9 cellular contexts compared by ENCODE assay signal in the genomic region with DNA sequence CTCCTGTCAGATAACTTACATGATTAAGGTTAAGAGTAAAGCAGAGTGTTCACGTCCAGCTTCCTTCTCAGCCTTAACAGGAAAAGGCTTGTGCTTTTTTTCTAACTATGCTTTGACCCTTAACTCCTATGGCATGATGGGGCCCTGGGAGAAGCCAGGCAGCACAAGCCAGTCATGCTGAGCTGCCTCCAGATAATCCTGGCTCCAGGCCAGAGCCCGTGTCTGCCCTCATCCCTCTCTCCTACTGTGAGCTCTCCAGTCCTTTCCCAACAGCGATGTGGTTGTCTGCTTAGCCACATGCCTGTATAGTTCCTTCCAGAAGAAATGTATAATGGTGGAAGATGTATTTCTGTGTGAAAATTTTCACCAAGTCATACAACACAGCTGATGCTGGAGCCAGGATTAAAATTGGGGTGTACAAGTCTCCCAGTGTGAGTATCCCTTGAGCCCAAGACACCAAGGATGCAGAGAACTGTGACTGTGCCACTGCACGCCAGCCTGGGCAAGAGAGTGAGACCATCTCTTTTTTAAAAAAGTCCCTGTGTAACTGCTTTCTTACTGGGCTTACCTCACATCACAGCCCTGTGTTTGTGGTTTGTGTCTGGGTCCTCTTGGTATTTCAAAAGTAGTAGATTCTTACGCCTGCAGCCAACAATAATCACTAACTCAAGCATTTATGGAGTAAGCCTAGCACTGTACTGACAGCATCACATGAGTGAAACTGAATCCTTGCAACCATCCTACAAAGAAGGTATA. TPM values are rescaled to one million over a fixed set of nuclear protein-coding genes. Genes with fewer than 3 reads are reported as not detected.
DNase-seq lines count a peak whose midpoint lies in the region; ATAC-seq and TF ChIP-seq lines count a peak whose summit lies in the region.
"Had no signal": no experiment of that assay in that cellular context is flagged by ENCODE, and none has a peak within 500 bp of the region (broad histone marks: within the 10 kb centered on the region; RNA-seq: fewer than 3 reads in every experiment).

No MANE protein-coding gene starts in this region.

- POLR2A ChIA-PET in MCF 10A (lab: Yijun Ruan, JAX), result interaction anchor here (0.7 to 1.1 kb wide), 4 partner anchors 8 to 519 kb away, joined by 3 to 8 read pairs (median 4); no protein-coding TSS in a partner anchor

- peak overlapping the region; percentile 70 for H3K27ac Mint-ChIP-seq in stimulated activated memory B cell treated with anti-CD40 and anti-IgM and Interleukin-4, amounts not matched to agents 10 μg/mL and 1 μg/mL and 100 μg/mL, for 72 hours
- no peak overlapping the region for H3K27ac Mint-ChIP-seq in glutamatergic neuron (ENCODE audit: unreplicated experiment)
- H3K27ac Mint-ChIP-seq in MCF 10A (ENCODE audit: low read depth, unreplicated experiment), result no peak overlapping the region

- no peaks in the 10 kb centered on the region for H3K27me3 Mint-ChIP-seq in stimulated activated memory B cell treated with anti-CD40 and anti-IgM and Interleukin-4, amounts not matched to agents 10 μg/mL and 1 μg/mL and 100 μg/mL, for 72 hours
- H3K27me3 Mint-ChIP-seq in glutamatergic neuron (ENCODE audit: unreplicated experiment), result no peaks in the 10 kb centered on the region
- no peaks in the 10 kb centered on the region for H3K27me3 Mint-ChIP-seq in MCF 10A (ENCODE audit: insufficient read depth, unreplicated experiment)

- peak overlapping the region; percentile 17 for H3K9ac ChIP-seq in adipocyte (ENCODE audit: low read length)

- CTCF ChIA-PET in MCF 10A (lab: Yijun Ruan, JAX), result interaction anchor here (0.7 to 1.3 kb wide), 2 partner anchors 9 to 84 kb away, joined by 3 to 4 read pairs; no protein-coding TSS in a partner anchor

- H3K4me1 ChIP-seq in adipocyte (ENCODE audit: control insufficient read depth, insufficient read depth, low read length), result peaks cover 23% of the 10 kb centered on the region

- ATAC-seq in left ventricle myocardium superior, result peak; percentile 91
- peak; percentile 34 for ATAC-seq in stimulated activated memory B cell treated with anti-CD40 and anti-IgM and Interleukin-4, amounts not matched to agents 10 μg/mL and 1 μg/mL and 100 μg/mL, for 72 hours

- H3K4me3 ChIP-seq in adipocyte (ENCODE audit: low read length), result peak overlapping the region; percentile 26

- H3K4me3 Mint-ChIP-seq in stimulated activated memory B cell treated with anti-CD40 and anti-IgM and Interleukin-4, amounts not matched to agents 10 μg/mL and 1 μg/mL and 100 μg/mL, for 72 hours, result no peak overlapping the region
- H3K4me3 Mint-ChIP-seq in glutamatergic neuron (ENCODE audit: unreplicated experiment) (no peak overlapping the region), MCF 10A (ENCODE audit: unreplicated experiment) (no peak overlapping the region)

- no peaks in the 10 kb centered on the region for H3K27me3 ChIP-seq in adipocyte (replicated peaks; ENCODE audit: control insufficient read depth, insufficient read depth, low read length)

- H3K9me3 ChIP-seq in adipocyte (ENCODE audit: control insufficient read depth, low read length), result no peaks in the 10 kb centered on the region

- intact Hi-C loops in left ventricle myocardium superior (cut with micrococcal nuclease), result no loop called here
- intact Hi-C loops in MCF 10A (cut with micrococcal nuclease), result no loop called here

- peaks cover 25% of the 10 kb centered on the region for H3K4me1 Mint-ChIP-seq in stimulated activated memory B cell treated with anti-CD40 and anti-IgM and Interleukin-4, amounts not matched to agents 10 μg/mL and 1 μg/mL and 100 μg/mL, for 72 hours
- H3K4me1 Mint-ChIP-seq in glutamatergic neuron (ENCODE audit: low read depth, unreplicated experiment) (no peaks in the 10 kb centered on the region), MCF 10A (ENCODE audit: insufficient read depth, unreplicated experiment) (no peaks in the 10 kb centered on the region)

- peaks cover 40% of the 10 kb centered on the region for H3K36me3 ChIP-seq in adipocyte (ENCODE audit: control insufficient read depth, insufficient read depth, low read length, severe bottlenecking)

- H3K36me3 Mint-ChIP-seq in stimulated activated memory B cell treated with anti-CD40 and anti-IgM and Interleukin-4, amounts not matched to agents 10 μg/mL and 1 μg/mL and 100 μg/mL, for 72 hours, result peaks cover 55% of the 10 kb centered on the region
- H3K36me3 Mint-ChIP-seq in glutamatergic neuron (ENCODE audit: unreplicated experiment) (no peaks in the 10 kb centered on the region), MCF 10A (ENCODE audit: insufficient read depth, unreplicated experiment) (peaks cover 70% of the 10 kb centered on the region)

- no TSS peak for BruUV-seq in MCF 10A (replicated peaks; lab: Mats Ljungman, UMichigan)

- no peaks in the 10 kb centered on the region for H3K9me3 Mint-ChIP-seq in stimulated activated memory B cell treated with anti-CD40 and anti-IgM and Interleukin-4, amounts not matched to agents 10 μg/mL and 1 μg/mL and 100 μg/mL, for 72 hours
- H3K9me3 Mint-ChIP-seq in glutamatergic neuron (ENCODE audit: unreplicated experiment) (peaks cover 4% of the 10 kb centered on the region), MCF 10A (ENCODE audit: unreplicated experiment) (no peaks in the 10 kb centered on the region)

- TF ChIP-seq CTCF in glutamatergic neuron (IDR thresholded peaks at IDR 0.05; ENCODE audit: partially characterized antibody, unreplicated experiment) (no peak), MCF 10A (IDR thresholded peaks at IDR 0.05; ENCODE audit: unreplicated experiment) (no peak)

- peak; percentile 11 to 67 for DNase-seq in NCI-H446 (lab: John Stamatoyannopoulos, UW)
- DNase-seq in NCI-H446 treated with DMSO at 0.1 percent for 48 hours (lab: John Stamatoyannopoulos, UW), result no peak
- peak; percentile 64 for DNase-seq in adipocyte (ENCODE audit: low read depth)
- peak; percentile 85 for DNase-seq in left ventricle myocardium superior
- DNase-seq in DMS53 (lab: John Stamatoyannopoulos, UW), result no peak
- DNase-seq in glutamatergic neuron, result no peak
- DNase-seq in MCF 10A (ENCODE audit: unreplicated experiment), result no peak
- DNase-seq: AML-193 had no signal

RNA-seq across cellular contexts. Expression of gene ITFG2, which starts 7.9 kb away (rescaled TPM):
- total RNA-seq in left ventricle myocardium superior, result 14.7 TPM
- total RNA-seq in glutamatergic neuron (ENCODE audit: unreplicated experiment), result 37.4 TPM
- 26.5 and 28.1 TPM in 2 replicates for total RNA-seq in MCF 10A (2022)

RNA-seq across cellular contexts. Expression of gene FKBP4, which starts 9.8 kb away (rescaled TPM):
- total RNA-seq in left ventricle myocardium superior (59.0 TPM), glutamatergic neuron (ENCODE audit: unreplicated experiment) (57.5 TPM), MCF 10A (2022) (79.1 and 94.5 TPM in 2 replicates)

RNA-seq across cellular contexts. Expression of gene NRIP2, which starts 30.3 kb away (rescaled TPM):
- 1.1 TPM for total RNA-seq in left ventricle myocardium superior
- total RNA-seq in glutamatergic neuron (ENCODE audit: unreplicated experiment), result not detected
- total RNA-seq in MCF 10A (2022), result not detected in 2 replicates

RNA-seq across cellular contexts. Expression of gene TEX52, which starts 52.3 kb away (rescaled TPM):
- total RNA-seq in left ventricle myocardium superior (not detected), glutamatergic neuron (ENCODE audit: unreplicated experiment) (not detected), MCF 10A (2022) (not detected in 2 replicates)

Comparison
In these comparisons a context has a peak if more than half of its experiments do, and no peak if none do; other contexts are left out.
1. DNase-seq: peak in NCI-H446 (2 of 2), adipocyte (single experiment) and left ventricle myocardium superior (single experiment); none in NCI-H446 treated with DMSO at 0.1 percent for 48 hours (single experiment), DMS53 (single experiment), glutamatergic neuron (single experiment) and MCF 10A (single experiment).